Comparison of ENCODE assay signal across 14 cellular contexts in genomic region chr7:20439384-20439783, GRCh38.
"Had no signal": no experiment of that assay in that cellular context is flagged by ENCODE, and none has a peak within 500 bp of the region (broad histone marks: within the 10 kb centered on the region; RNA-seq: fewer than 3 reads in every experiment).

No MANE protein-coding gene starts in this region.

- H3K36me3 Mint-ChIP-seq: activated naive CD8-positive, alpha-beta T cell treated with anti-CD3 and anti-CD28 coated beads for 36 hours had no signal

- DNase-seq: activated CD4-positive, alpha-beta T cell treated with anti-CD3 and anti-CD28 coated beads for 36 hours; activated CD8-positive, alpha-beta memory T cell treated with anti-CD3 and anti-CD28 coated beads, Interleukin-2, amount 50 U/mL, for 4 hours; activated CD8-positive, alpha-beta T cell treated with anti-CD3 and anti-CD28 coated beads for 36 hours; activated gamma-delta T cell treated with Interleukin-2 at 50 U/mL for 16 hours; activated naive CD8-positive, alpha-beta T cell treated with anti-CD3 and anti-CD28 coated beads for 36 hours; activated T-cell treated with anti-CD3 and anti-CD28 coated beads, Interleukin-2, amount 50 U/mL, for 72 hours; dermis blood vessel endothelial cell; erythroblast; hippocampal formation; left ventricle myocardium superior; small intestine; WERI-Rb-1 had no signal

- H3K27me3 Mint-ChIP-seq: activated CD4-positive, alpha-beta T cell treated with anti-CD3 and anti-CD28 coated beads for 36 hours had no signal

- H3K9me3 Mint-ChIP-seq: activated CD8-positive, alpha-beta T cell treated with anti-CD3 and anti-CD28 coated beads for 36 hours; activated naive CD8-positive, alpha-beta T cell treated with anti-CD3 and anti-CD28 coated beads for 36 hours; T-helper 2 cell treated with Interferon-gamma antibody and Interleukin-4, amounts not matched to agents 5 μg/mL and 100 μg/mL, for 36 hours had no signal

- H3K4me3 Mint-ChIP-seq: activated CD4-positive, alpha-beta T cell treated with anti-CD3 and anti-CD28 coated beads for 36 hours; activated CD8-positive, alpha-beta T cell treated with anti-CD3 and anti-CD28 coated beads for 36 hours; activated naive CD8-positive, alpha-beta T cell treated with anti-CD3 and anti-CD28 coated beads for 36 hours; activated T-cell treated with anti-CD3 and anti-CD28 coated beads, Interleukin-2, amount 50 U/mL, for 72 hours; T-helper 2 cell treated with Interferon-gamma antibody and Interleukin-4, amounts not matched to agents 5 μg/mL and 100 μg/mL, for 36 hours had no signal

- H3K27ac Mint-ChIP-seq: activated CD4-positive, alpha-beta T cell treated with anti-CD3 and anti-CD28 coated beads for 36 hours; activated CD8-positive, alpha-beta T cell treated with anti-CD3 and anti-CD28 coated beads for 36 hours; activated naive CD8-positive, alpha-beta T cell treated with anti-CD3 and anti-CD28 coated beads for 36 hours; activated T-cell treated with anti-CD3 and anti-CD28 coated beads, Interleukin-2, amount 50 U/mL, for 72 hours; T-helper 2 cell treated with Interferon-gamma antibody and Interleukin-4, amounts not matched to agents 5 μg/mL and 100 μg/mL, for 36 hours had no signal

- H3K4me3 ChIP-seq: tibial nerve had no signal

- H3K27ac ChIP-seq: WERI-Rb-1 had no signal

- H3K36me3 ChIP-seq: tibial nerve, WERI-Rb-1 had no signal

- H3K27me3 ChIP-seq: tibial nerve had no signal

- H3K4me1 Mint-ChIP-seq: activated CD4-positive, alpha-beta T cell treated with anti-CD3 and anti-CD28 coated beads for 36 hours; activated naive CD8-positive, alpha-beta T cell treated with anti-CD3 and anti-CD28 coated beads for 36 hours had no signal
